In the genomic region with DNA sequence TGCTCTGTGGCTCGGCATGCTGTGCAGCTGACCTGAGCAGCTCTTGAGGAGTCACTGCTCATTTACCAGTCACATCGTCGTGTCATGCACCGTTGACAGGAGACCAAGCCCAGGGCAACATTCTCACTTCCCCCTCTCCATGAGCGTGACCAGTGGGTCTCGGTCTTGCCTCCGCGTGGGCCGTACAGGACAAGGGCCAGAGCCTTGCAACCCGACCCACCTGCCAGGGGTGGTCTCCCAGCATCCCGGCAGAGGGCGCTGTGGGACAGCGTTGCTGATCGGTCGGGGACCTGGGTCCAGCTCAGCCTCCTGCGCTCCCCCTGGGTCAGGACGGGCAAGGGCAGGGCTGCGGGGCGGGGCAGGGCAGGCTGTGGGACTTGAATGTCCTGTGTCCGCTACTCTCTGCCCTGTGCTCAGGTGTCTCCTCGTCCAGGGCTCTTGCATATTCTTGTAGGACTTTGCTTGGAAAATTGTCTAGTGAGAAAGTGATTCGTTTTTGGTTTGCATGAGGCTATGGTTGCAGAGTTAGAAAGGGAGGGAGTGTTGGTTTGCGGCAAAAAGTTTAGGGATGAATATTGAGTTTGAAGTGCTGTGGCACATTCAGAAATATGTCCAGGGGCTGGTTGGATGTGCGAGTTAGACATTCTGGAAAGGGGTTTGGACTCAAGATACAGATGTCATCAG, we compare ENCODE assay signal across 8 cellular contexts. TPM values are rescaled to one million over a fixed set of nuclear protein-coding genes. Genes with fewer than 3 reads are reported as not detected.
DNase-seq lines count a peak whose midpoint lies in the region; ATAC-seq lines count a peak whose summit lies in the region.

No MANE protein-coding gene starts in this region.

- peak; percentile 82 for DNase-seq in Ammon's horn (ENCODE audit: low spot score)
- peak; percentile 81 for DNase-seq in NCI-H748 (lab: John Stamatoyannopoulos, UW; ENCODE audit: unreplicated experiment)
- DNase-seq in activated CD4-positive, alpha-beta T cell treated with anti-CD3 and anti-CD28 coated beads, Interleukin-2, amount 50 U/mL, for 24 hours (ENCODE audit: low read depth in 1 of 2, low spot score in 1 of 2) = peak; percentile 74 to 78
- peak; percentile 51 to 80 for DNase-seq in dermis microvascular lymphatic vessel endothelial cell (ENCODE audit: low read depth in 2 of 2)
- peak; percentile 77 to 83 for DNase-seq in lung microvascular endothelial cell (ENCODE audit: low read depth in 2 of 2)
- DNase-seq in stimulated activated CD8-positive, alpha-beta memory T cell treated with anti-CD3 and anti-CD28 coated beads, Interleukin-15, amount 100 ng/mL, for 24 hours (ENCODE audit: low read depth) = peak; percentile 78

- ATAC-seq in GM18909 (IDR thresholded peaks at IDR 0.05; ENCODE audit: poor library complexity, unreplicated experiment) (peak; percentile 89), HG03196 (IDR thresholded peaks at IDR 0.05; ENCODE audit: unreplicated experiment) (peak; percentile 76)

RNA-seq across cellular contexts. Expression of a gene that starts 16.2 kb away (rescaled TPM):
- total RNA-seq in dermis microvascular lymphatic vessel endothelial cell (655 and 780 TPM in 2 replicates), lung microvascular endothelial cell (647 and 657 TPM in 2 replicates)

RNA-seq across cellular contexts. Expression of a gene that starts 41.5 kb away (rescaled TPM):
- total RNA-seq in dermis microvascular lymphatic vessel endothelial cell (26.1 and 30.0 TPM in 2 replicates), lung microvascular endothelial cell (24.6 and 31.3 TPM in 2 replicates)

Comparison
In these comparisons a context has a peak if more than half of its experiments do, and no peak if none do; other contexts are left out.
1. Peak in every context shown above with its lines: DNase-seq and ATAC-seq.